In genomic region chr15:59444082-59444835, GRCh38 we compare ENCODE assay signal across 21 cellular contexts. TPM values are rescaled to one million over a fixed set of nuclear protein-coding genes. Genes with fewer than 3 reads are reported as not detected.
DNase-seq lines count a peak whose midpoint lies in the region; ATAC-seq, FAIRE-seq and TF ChIP-seq lines count a peak whose summit lies in the region.
"Had no signal": no experiment of that assay in that cellular context is flagged by ENCODE, and none has a peak within 500 bp of the region (broad histone marks: within the 10 kb centered on the region; RNA-seq: fewer than 3 reads in every experiment).

No MANE protein-coding gene starts in this region.

- CTCF ChIA-PET in GM12878 (lab: Yijun Ruan, JAX), result no interaction called here

- H3K4me3 Mint-ChIP-seq in activated T-cell treated with anti-CD3 and anti-CD28 coated beads, Interleukin-2, amount 50 U/mL, for 72 hours, result no peak overlapping the region
- no peak overlapping the region for H3K4me3 Mint-ChIP-seq in activated T-cell treated with anti-CD3 and anti-CD28 coated beads, Interleukin-2, amount 50 U/mL, for 24 hours
- H3K4me3 Mint-ChIP-seq in nephron, result peak overlapping the region in 2 of 3 experiments; percentile 28 to 31
- H3K4me3 Mint-ChIP-seq: CD4-positive, alpha-beta memory T cell; IgD-negative memory B cell had no signal

- intact Hi-C loops in GM12878 (cut with micrococcal nuclease; ENCODE audit: unreplicated experiment), result no loop called here

- no peak overlapping the region for H2AFZ ChIP-seq in GM12878 (ENCODE audit: control insufficient read depth, low read depth, low read length)

- H3K9ac ChIP-seq in GM12878 (ENCODE audit: control insufficient read depth, insufficient read depth, low read length), result no peak overlapping the region
- H3K9ac ChIP-seq: BLaER1 treated with 17β-estradiol and CSF1 and Interleukin-3, amounts not matched to agents 10 nM and 100 nM had no signal

- no peak for FAIRE-seq in GM12878 (lab: Jason Lieb, UNC)

- H3K27ac ChIP-seq in GM12878 (ENCODE audit: control insufficient read depth, insufficient read depth), result no peak overlapping the region
- H3K27ac ChIP-seq: BLaER1 treated with 17β-estradiol and CSF1 and Interleukin-3, amounts not matched to agents 10 nM and 100 nM; SJSA1 had no signal

- H3K36me3 ChIP-seq in GM12878 (ENCODE audit: control insufficient read depth in 2 of 2, insufficient read depth in 2 of 2, low read length in 1 of 2), result no peaks in the 10 kb centered on the region
- H3K36me3 ChIP-seq: BLaER1 treated with 17β-estradiol and CSF1 and Interleukin-3, amounts not matched to agents 10 nM and 100 nM; SJSA1 had no signal

- POLR2A ChIA-PET in GM12878 (lab: Charles Lee), result no interaction called here

- no peaks in the 10 kb centered on the region for H3K27me3 ChIP-seq in GM12878 (replicated peaks in 1 of 2; ENCODE audit: control insufficient read depth in 2 of 2, insufficient read depth in 2 of 2, low read length in 1 of 2)
- H3K27me3 ChIP-seq: BLaER1 treated with 17β-estradiol and CSF1 and Interleukin-3, amounts not matched to agents 10 nM and 100 nM; SJSA1 had no signal

- SMC1A ChIA-PET in GM12878 (lab: Charles Lee; ENCODE audit: uncharacterized antibody, unreplicated experiment), result interaction anchor here (1.2 kb wide), 1 partner anchor 14 kb away, joined by 3 read pairs; no protein-coding TSS in a partner anchor

- ATAC-seq in activated T-cell treated with anti-CD3 and anti-CD28 coated beads, Interleukin-2, amount 50 U/mL, for 72 hours (replicated peaks in 1 of 2), result no peak
- no peak for ATAC-seq in GM12878
- ATAC-seq in HG03097 (IDR thresholded peaks at IDR 0.05; ENCODE audit: low FRiP score, unreplicated experiment), result no peak
- ATAC-seq: Right ventricle myocardium inferior had no signal

- no peak for DNase-seq in activated T-cell treated with anti-CD3 and anti-CD28 coated beads, Interleukin-2, amount 50 U/mL, for 72 hours
- DNase-seq in activated T-cell treated with anti-CD3 and anti-CD28 coated beads, Interleukin-2, amount 50 U/mL, for 24 hours, result no peak
- no peak for DNase-seq in GM12878 (ENCODE audit: low read depth, low spot score)
- DNase-seq in cortex of kidney (lab: John Stamatoyannopoulos, UW), result no peak
- no peak for DNase-seq in COLO668 (lab: John Stamatoyannopoulos, UW; ENCODE audit: unreplicated experiment)
- DNase-seq: 8988T; CD4-positive, alpha-beta memory T cell; DND-41; GOT3; Karpas-422; MV-4-11; NCI-H1694; NCI-H2081 treated with DMSO at 0.1 percent for 48 hours; NCI-H446; NCI-H526 had no signal

- H3K4me1 ChIP-seq in GM12878 (ENCODE audit: control insufficient read depth, insufficient read depth, low read length), result peaks cover 17% of the 10 kb centered on the region
- H3K4me1 ChIP-seq: SJSA1 had no signal

- no peaks in the 10 kb centered on the region for H3K79me2 ChIP-seq in GM12878 (ENCODE audit: control insufficient read depth, insufficient read depth, low read length)

- H3K4me2 ChIP-seq in GM12878 (ENCODE audit: control insufficient read depth, insufficient read depth), result no peak overlapping the region

- H3K9me3 ChIP-seq in GM12878 (replicated peaks; ENCODE audit: control insufficient read depth, insufficient read depth, low read length), result no peaks in the 10 kb centered on the region
- H3K9me3 ChIP-seq: BLaER1 treated with 17β-estradiol and CSF1 and Interleukin-3, amounts not matched to agents 10 nM and 100 nM; SJSA1 had no signal

- no peak for TF ChIP-seq POLR2A in GM12878 (IDR thresholded peaks at IDR 0.05; ENCODE audit: low read depth, low read length)

- in situ Hi-C loops in GM12878 (cut with MboI), result no loop called here

- RAD21 ChIA-PET in GM12878 (lab: Charles Lee; ENCODE audit: unreplicated experiment), result no interaction called here

- no peaks in the 10 kb centered on the region for H4K20me1 ChIP-seq in GM12878 (ENCODE audit: control insufficient read depth, insufficient read depth)
- H4K20me1 ChIP-seq: BLaER1 treated with 17β-estradiol and CSF1 and Interleukin-3, amounts not matched to agents 10 nM and 100 nM had no signal

- peaks cover 33% of the 10 kb centered on the region for H3K27me3 Mint-ChIP-seq in activated T-cell treated with anti-CD3 and anti-CD28 coated beads, Interleukin-2, amount 50 U/mL, for 72 hours (ENCODE audit: low read depth)
- peaks cover 19% of the 10 kb centered on the region for H3K27me3 Mint-ChIP-seq in activated T-cell treated with anti-CD3 and anti-CD28 coated beads, Interleukin-2, amount 50 U/mL, for 24 hours
- peaks cover 83% of the 10 kb centered on the region for H3K27me3 Mint-ChIP-seq in nephron (ENCODE audit: low read depth)
- H3K27me3 Mint-ChIP-seq: IgD-negative memory B cell had no signal

- no TSS peak for BruUV-seq in GM12878 (replicated peaks; lab: Mats Ljungman, UMichigan)

- 68% methylated on average over 11 of the region's 11 CpGs for WGBS in GM12878 (ENCODE audit: insufficient coverage, insufficient replicate concordance, low lambda C conversion rate, missing lambda C conversion rate)

- TF ChIP-seq EP300 in GM12878 (IDR thresholded peaks at IDR 0.05; ENCODE audit: borderline replicate concordance in 1 of 2, control insufficient read depth in 1 of 2, low read depth in 2 of 2, low read length in 2 of 2), result no peak

- no peaks in the 10 kb centered on the region for H3K4me1 Mint-ChIP-seq in activated T-cell treated with anti-CD3 and anti-CD28 coated beads, Interleukin-2, amount 50 U/mL, for 72 hours (ENCODE audit: low read depth)
- H3K4me1 Mint-ChIP-seq in activated T-cell treated with anti-CD3 and anti-CD28 coated beads, Interleukin-2, amount 50 U/mL, for 24 hours (ENCODE audit: low read depth), result no peaks in the 10 kb centered on the region
- peaks cover 27% of the 10 kb centered on the region for H3K4me1 Mint-ChIP-seq in nephron

- H3K36me3 Mint-ChIP-seq in activated T-cell treated with anti-CD3 and anti-CD28 coated beads, Interleukin-2, amount 50 U/mL, for 72 hours (ENCODE audit: insufficient read depth in 2 of 2), result no peaks in the 10 kb centered on the region
- H3K36me3 Mint-ChIP-seq in activated T-cell treated with anti-CD3 and anti-CD28 coated beads, Interleukin-2, amount 50 U/mL, for 24 hours (ENCODE audit: low read depth), result no peaks in the 10 kb centered on the region
- H3K36me3 Mint-ChIP-seq in nephron (ENCODE audit: low read depth), result peaks cover 3% of the 10 kb centered on the region
- H3K36me3 Mint-ChIP-seq: CD4-positive, alpha-beta memory T cell had no signal

- no peaks in the 10 kb centered on the region for H3K9me3 Mint-ChIP-seq in activated T-cell treated with anti-CD3 and anti-CD28 coated beads, Interleukin-2, amount 50 U/mL, for 72 hours
- H3K9me3 Mint-ChIP-seq in activated T-cell treated with anti-CD3 and anti-CD28 coated beads, Interleukin-2, amount 50 U/mL, for 24 hours, result no peaks in the 10 kb centered on the region
- no peaks in the 10 kb centered on the region for H3K9me3 Mint-ChIP-seq in nephron
- H3K9me3 Mint-ChIP-seq: CD4-positive, alpha-beta memory T cell; IgD-negative memory B cell had no signal

- TF ChIP-seq RAD21 in GM12878 (IDR thresholded peaks at IDR 0.05; ENCODE audit: insufficient read depth, low read depth, low read length), result no peak

- no peak for TF ChIP-seq CTCF in GM12878 (IDR thresholded peaks at IDR 0.05 in 2 of 3, conservative IDR thresholded peaks at IDR 0.05 in 1 of 3; ENCODE audit: control insufficient read depth in 2 of 3, extremely low read depth in 1 of 3, insufficient read depth in 1 of 3, low read depth in 3 of 3, low read length in 3 of 3)
- TF ChIP-seq CTCF in nephron (IDR thresholded peaks at IDR 0.05; ENCODE audit: unreplicated experiment in 3 of 3), result no peak

- H3K4me3 ChIP-seq in GM12878, result no peak overlapping the region
- H3K4me3 ChIP-seq: BLaER1 treated with 17β-estradiol and CSF1 and Interleukin-3, amounts not matched to agents 10 nM and 100 nM; SJSA1 had no signal

- H3K27ac Mint-ChIP-seq in activated T-cell treated with anti-CD3 and anti-CD28 coated beads, Interleukin-2, amount 50 U/mL, for 72 hours, result peak overlapping the region; percentile 30
- H3K27ac Mint-ChIP-seq in activated T-cell treated with anti-CD3 and anti-CD28 coated beads, Interleukin-2, amount 50 U/mL, for 24 hours, result no peak overlapping the region
- H3K27ac Mint-ChIP-seq in nephron, result peak overlapping the region; percentile 10 to 81 (median 51)

TF ChIP-seq in GM12878, 131 proteins besides CTCF, POLR2A, EP300 and RAD21 (continues in another document):
- TF ChIP-seq MXI1 (IDR thresholded peaks at IDR 0.05; ENCODE audit: low read depth, low read length), result no peak

RNA-seq across cellular contexts. Expression of gene FAM81A, which starts 6.3 kb away (rescaled TPM):
- total RNA-seq in activated T-cell treated with anti-CD3 and anti-CD28 coated beads, Interleukin-2, amount 50 U/mL, for 72 hours, result under 1 TPM in 1 of 2 donors, not detected in 1; 0.21 TPM
- 10.2 and 16.8 TPM in 2 replicates for total RNA-seq in GM12878 (2013; cell fraction: nucleolus; rRNA removed)
- 12.5 and 14.7 TPM in 2 replicates for total RNA-seq in GM12878 (2014; rRNA removed)
- 16.5 and 16.8 TPM in 2 replicates for total RNA-seq in GM12878 (2014; rRNA removed; fragmentation: Illumina TruSeq; extraction: Trizol)
- 19.9 and 20.2 TPM in 2 replicates for total RNA-seq in GM12878 (2021)
- 3.7 TPM for polyA plus RNA-seq in GM12878 (2011; ENCODE audit: low read depth)
- 0.18 and 0.40 TPM in 2 replicates for polyA plus RNA-seq in GM12878 (2011; rRNA removed)
- polyA plus RNA-seq in GM12878 (2011; cell fraction: cytosol; rRNA removed), result 0.07 and 0.13 TPM in 2 replicates
- polyA plus RNA-seq in GM12878 (2011; cell fraction: nucleus; rRNA removed), result 0.22 and 0.95 TPM in 2 replicates
- 8.8 and 10.9 TPM in 2 replicates for polyA plus RNA-seq in GM12878 (2012)
- polyA plus RNA-seq in GM12878 (2014; fragmentation: Illumina TruSeq; extraction: Trizol), result 15.1 and 18.9 TPM in 2 replicates
- polyA plus RNA-seq in GM12878 (2014; fragmentation: Nextera tagmentation; extraction: Ambion mirVana), result 1 to 10 TPM; 7.6 to 9.0 TPM
- 13.4 and 15.8 TPM in 2 replicates for polyA plus RNA-seq in GM12878 (2014; rRNA removed)
- polyA plus RNA-seq in GM12878 (2016; fragmentation: Nextera tagmentation; extraction: Ambion mirVana), result 10 to 100 TPM; 23.9 to 34.5 TPM
- polyA minus RNA-seq in GM12878 (2011; rRNA and poly(A)+ RNA removed), result 0.21 TPM in 1 of 2 replicates, not detected in the other
- polyA minus RNA-seq in GM12878 (2011; cell fraction: cytosol; rRNA and poly(A)+ RNA removed), result not detected in 2 replicates
- polyA minus RNA-seq in GM12878 (2011; cell fraction: nucleus; rRNA and poly(A)+ RNA removed), result not detected in 2 replicates
- total RNA-seq: CD4-positive, alpha-beta memory T cell had no signal
- polyA plus RNA-seq: CD4-positive, alpha-beta memory T cell had no signal

Comparison
In these comparisons a context has a peak if more than half of its experiments do, and no peak if none do; other contexts are left out.
1. H3K4me3 Mint-ChIP-seq: peak in nephron (2 of 3); none in activated T-cell treated with anti-CD3 and anti-CD28 coated beads, Interleukin-2, amount 50 U/mL, for 72 hours (0 of 2) and activated T-cell treated with anti-CD3 and anti-CD28 coated beads, Interleukin-2, amount 50 U/mL, for 24 hours (single experiment).
2. RNA of gene FAM81A, which starts 6.3 kb away (total RNA-seq): 10.2 to 20.2 TPM in GM12878; 0.21 TPM in activated T-cell treated with anti-CD3 and anti-CD28 coated beads, Interleukin-2, amount 50 U/mL, for 72 hours; every median in the first group is over 4 times any median in the second.